In the genomic region with DNA sequence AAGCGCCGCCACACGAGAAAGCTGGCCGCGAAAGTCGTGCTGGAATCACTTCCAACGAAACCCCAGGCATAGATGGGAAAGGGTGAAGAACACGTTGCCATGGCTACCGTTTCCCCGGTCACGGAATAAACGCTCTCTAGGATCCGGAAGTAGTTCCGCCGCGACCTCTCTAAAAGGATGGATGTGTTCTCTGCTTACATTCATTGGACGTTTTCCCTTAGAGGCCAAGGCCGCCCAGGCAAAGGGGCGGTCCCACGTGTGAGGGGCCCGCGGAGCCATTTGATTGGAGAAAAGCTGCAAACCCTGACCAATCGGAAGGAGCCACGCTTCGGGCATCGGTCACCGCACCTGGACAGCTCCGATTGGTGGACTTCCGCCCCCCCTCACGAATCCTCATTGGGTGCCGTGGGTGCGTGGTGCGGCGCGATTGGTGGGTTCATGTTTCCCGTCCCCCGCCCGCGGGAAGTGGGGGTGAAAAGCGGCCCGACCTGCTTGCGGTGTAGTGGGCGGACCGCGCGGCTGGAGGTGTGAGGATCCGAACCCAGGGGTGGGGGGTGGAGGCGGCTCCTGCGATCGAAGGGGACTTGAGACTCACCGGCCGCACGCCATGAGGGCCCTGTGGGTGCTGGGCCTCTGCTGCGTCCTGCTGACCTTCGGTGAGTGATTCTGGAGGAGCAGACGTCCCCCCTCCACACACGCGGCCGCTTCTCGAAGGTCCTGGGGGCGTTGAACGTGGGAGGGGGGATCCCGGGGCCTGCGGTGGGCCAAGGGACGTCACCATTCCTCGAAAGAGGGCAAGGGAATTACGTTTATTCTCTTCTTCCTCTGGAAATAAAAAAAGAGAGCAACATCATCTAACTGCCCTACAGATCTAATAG, we compare ENCODE assay signal across 1 cellular context.
A peak's percentile ranks its signal among the peaks of the same experiment; 100 is the strongest.
TF ChIP-seq lines count a peak whose summit lies in the region.

Gene HSP90B1 (plus strand): TSS at position 502 of the 878 bp plus-strand sequence. CDS start 106 bp downstream, at position 608.

TF ChIP-seq in HEK293, 187 proteins besides CTCF, POLR2A, EP300 and RAD21 (continued from another document and continues in another):
- TF ChIP-seq PBX3 (CRISPR knock-in tag; IDR thresholded peaks at IDR 0.05) (0 out of 2 replicates have a peak, but pooled peaks have one; percentile 56), YY2 (tag by site-specific recombination; IDR thresholded peaks at IDR 0.05) (no peak; the same call in 1 of the 2 replicates), ZNF311 (tag by site-specific recombination; IDR thresholded peaks at IDR 0.05; ENCODE audit: borderline replicate concordance) (no peak), KLF10 (tag by site-specific recombination; IDR thresholded peaks at IDR 0.05) (peak; percentile 77), KLF9 (tag by site-specific recombination; IDR thresholded peaks at IDR 0.05; ENCODE audit: low read depth) (peak; percentile 97), ZNF155 (tag by site-specific recombination; IDR thresholded peaks at IDR 0.05) (no peak), ZNF530 (tag by site-specific recombination; IDR thresholded peaks at IDR 0.05; ENCODE audit: low read depth) (no peak), ZNF514 (tag by site-specific recombination; IDR thresholded peaks at IDR 0.05) (no peak), ZNF18 (tag by site-specific recombination; IDR thresholded peaks at IDR 0.05) (peak; percentile 61), SCRT2 (tag by site-specific recombination; IDR thresholded peaks at IDR 0.05) (no peak), ZNF404 (tag by site-specific recombination; IDR thresholded peaks at IDR 0.05) (no peak), ZNF488 (tag by site-specific recombination; IDR thresholded peaks at IDR 0.05) (no peak), REPIN1 (tag by site-specific recombination; IDR thresholded peaks at IDR 0.05; ENCODE audit: low read depth) (peak; percentile 61; the same call in 1 of the 2 replicates), ZNF704 (tag by site-specific recombination; IDR thresholded peaks at IDR 0.05) (no peak), ZFHX2 (tag by site-specific recombination; conservative IDR thresholded peaks at IDR 0.05) (peak; percentile 99), ZNF654 (tag by site-specific recombination; IDR thresholded peaks at IDR 0.05; ENCODE audit: low read depth) (no peak), KLF16 (tag by site-specific recombination; IDR thresholded peaks at IDR 0.05) (peak; percentile 95), ZNF645 (tag by site-specific recombination; IDR thresholded peaks at IDR 0.05) (no peak), PRDM1 (tag by site-specific recombination; IDR thresholded peaks at IDR 0.05) (0 out of 2 replicates have a peak, but pooled peaks have one; percentile 16), ZBTB10 (tag by site-specific recombination; IDR thresholded peaks at IDR 0.05) (peak; percentile 78; the same call in 1 of the 2 replicates), SP7 (tag by site-specific recombination; IDR thresholded peaks at IDR 0.05) (peak; percentile 74; the same call in 1 of the 2 replicates), ZNF214 (tag by site-specific recombination; IDR thresholded peaks at IDR 0.05; ENCODE audit: borderline replicate concordance) (no peak), ZBTB48 (tag by site-specific recombination; IDR thresholded peaks at IDR 0.05) (peak; percentile 32; the same call in 1 of the 2 replicates), ZNF624 (tag by site-specific recombination; IDR thresholded peaks at IDR 0.05) (no peak), ZNF664 (tag by site-specific recombination; IDR thresholded peaks at IDR 0.05) (no peak), IKZF3 (tag by site-specific recombination; IDR thresholded peaks at IDR 0.05) (0 out of 2 replicates have a peak, but pooled peaks have one; percentile 31), ZNF600 (tag by site-specific recombination; IDR thresholded peaks at IDR 0.05) (no peak), ZNF223 (tag by site-specific recombination; IDR thresholded peaks at IDR 0.05) (no peak), WT1 (tag by site-specific recombination; IDR thresholded peaks at IDR 0.05) (peak; percentile 49), EGR2 (tag by site-specific recombination; IDR thresholded peaks at IDR 0.05; ENCODE audit: low read depth) (peak; percentile 99), HOXA7 (CRISPR knock-in tag; IDR thresholded peaks at IDR 0.05; ENCODE audit: borderline replicate concordance) (no peak), ZNF660 (tag by site-specific recombination; IDR thresholded peaks at IDR 0.05) (peak; percentile 74; the same call in 1 of the 2 replicates), ZNF426 (tag by site-specific recombination; IDR thresholded peaks at IDR 0.05) (no peak), ZNF701 (tag by site-specific recombination; IDR thresholded peaks at IDR 0.05) (no peak)
- TF ChIP-seq, protein P1, sequence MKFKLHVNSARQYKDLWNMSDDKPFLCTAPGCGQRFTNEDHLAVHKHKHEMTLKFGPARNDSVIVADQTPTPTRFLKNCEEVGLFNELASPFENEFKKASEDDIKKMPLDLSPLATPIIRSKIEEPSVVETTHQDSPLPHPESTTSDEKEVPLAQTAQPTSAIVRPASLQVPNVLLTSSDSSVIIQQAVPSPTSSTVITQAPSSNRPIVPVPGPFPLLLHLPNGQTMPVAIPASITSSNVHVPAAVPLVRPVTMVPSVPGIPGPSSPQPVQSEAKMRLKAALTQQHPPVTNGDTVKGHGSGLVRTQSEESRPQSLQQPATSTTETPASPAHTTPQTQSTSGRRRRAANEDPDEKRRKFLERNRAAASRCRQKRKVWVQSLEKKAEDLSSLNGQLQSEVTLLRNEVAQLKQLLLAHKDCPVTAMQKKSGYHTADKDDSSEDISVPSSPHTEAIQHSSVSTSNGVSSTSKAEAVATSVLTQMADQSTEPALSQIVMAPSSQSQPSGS (tag by site-specific recombination; IDR thresholded peaks at IDR 0.05; ENCODE audit: low read depth), result no peak
- TF ChIP-seq, protein P2, sequence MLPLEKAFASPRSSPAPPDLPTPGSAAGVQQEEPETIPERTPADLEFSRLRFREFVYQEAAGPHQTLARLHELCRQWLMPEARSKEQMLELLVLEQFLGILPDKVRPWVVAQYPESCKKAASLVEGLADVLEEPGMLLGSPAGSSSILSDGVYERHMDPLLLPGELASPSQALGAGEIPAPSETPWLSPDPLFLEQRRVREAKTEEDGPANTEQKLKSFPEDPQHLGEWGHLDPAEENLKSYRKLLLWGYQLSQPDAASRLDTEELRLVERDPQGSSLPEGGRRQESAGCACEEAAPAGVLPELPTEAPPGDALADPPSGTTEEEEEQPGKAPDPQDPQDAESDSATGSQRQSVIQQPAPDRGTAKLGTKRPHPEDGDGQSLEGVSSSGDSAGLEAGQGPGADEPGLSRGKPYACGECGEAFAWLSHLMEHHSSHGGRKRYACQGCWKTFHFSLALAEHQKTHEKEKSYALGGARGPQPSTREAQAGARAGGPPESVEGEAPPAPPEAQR (tag by site-specific recombination; IDR thresholded peaks at IDR 0.05), result no peak
- TF ChIP-seq, protein P3, sequence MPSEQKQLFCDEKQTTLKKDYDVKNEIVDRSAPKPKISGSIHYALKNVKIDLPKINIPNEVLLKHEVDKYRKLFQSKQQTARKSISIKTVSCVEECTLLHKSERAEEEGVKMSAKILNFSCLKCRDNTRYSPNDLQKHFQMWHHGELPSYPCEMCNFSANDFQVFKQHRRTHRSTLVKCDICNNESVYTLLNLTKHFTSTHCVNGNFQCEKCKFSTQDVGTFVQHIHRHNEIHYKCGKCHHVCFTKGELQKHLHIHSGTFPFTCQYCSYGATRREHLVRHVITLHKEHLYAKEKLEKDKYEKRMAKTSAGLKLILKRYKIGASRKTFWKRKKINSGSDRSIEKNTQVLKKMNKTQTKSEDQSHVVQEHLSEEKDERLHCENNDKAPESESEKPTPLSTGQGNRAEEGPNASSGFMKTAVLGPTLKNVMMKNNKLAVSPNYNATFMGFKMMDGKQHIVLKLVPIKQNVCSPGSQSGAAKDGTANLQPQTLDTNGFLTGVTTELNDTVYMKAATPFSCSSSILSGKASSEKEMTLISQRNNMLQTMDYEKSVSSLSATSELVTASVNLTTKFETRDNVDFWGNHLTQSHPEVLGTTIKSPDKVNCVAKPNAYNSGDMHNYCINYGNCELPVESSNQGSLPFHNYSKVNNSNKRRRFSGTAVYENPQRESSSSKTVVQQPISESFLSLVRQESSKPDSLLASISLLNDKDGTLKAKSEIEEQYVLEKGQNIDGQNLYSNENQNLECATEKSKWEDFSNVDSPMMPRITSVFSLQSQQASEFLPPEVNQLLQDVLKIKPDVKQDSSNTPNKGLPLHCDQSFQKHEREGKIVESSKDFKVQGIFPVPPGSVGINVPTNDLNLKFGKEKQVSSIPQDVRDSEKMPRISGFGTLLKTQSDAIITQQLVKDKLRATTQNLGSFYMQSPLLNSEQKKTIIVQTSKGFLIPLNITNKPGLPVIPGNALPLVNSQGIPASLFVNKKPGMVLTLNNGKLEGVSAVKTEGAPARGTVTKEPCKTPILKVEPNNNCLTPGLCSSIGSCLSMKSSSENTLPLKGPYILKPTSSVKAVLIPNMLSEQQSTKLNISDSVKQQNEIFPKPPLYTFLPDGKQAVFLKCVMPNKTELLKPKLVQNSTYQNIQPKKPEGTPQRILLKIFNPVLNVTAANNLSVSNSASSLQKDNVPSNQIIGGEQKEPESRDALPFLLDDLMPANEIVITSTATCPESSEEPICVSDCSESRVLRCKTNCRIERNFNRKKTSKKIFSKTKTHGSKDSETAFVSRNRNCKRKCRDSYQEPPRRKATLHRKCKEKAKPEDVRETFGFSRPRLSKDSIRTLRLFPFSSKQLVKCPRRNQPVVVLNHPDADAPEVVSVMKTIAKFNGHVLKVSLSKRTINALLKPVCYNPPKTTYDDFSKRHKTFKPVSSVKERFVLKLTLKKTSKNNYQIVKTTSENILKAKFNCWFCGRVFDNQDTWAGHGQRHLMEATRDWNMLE (tag by site-specific recombination; conservative IDR thresholded peaks at IDR 0.05; ENCODE audit: low read depth), result peak; percentile 74; the same call in 1 of the 2 replicates
- TF ChIP-seq, protein P4, sequence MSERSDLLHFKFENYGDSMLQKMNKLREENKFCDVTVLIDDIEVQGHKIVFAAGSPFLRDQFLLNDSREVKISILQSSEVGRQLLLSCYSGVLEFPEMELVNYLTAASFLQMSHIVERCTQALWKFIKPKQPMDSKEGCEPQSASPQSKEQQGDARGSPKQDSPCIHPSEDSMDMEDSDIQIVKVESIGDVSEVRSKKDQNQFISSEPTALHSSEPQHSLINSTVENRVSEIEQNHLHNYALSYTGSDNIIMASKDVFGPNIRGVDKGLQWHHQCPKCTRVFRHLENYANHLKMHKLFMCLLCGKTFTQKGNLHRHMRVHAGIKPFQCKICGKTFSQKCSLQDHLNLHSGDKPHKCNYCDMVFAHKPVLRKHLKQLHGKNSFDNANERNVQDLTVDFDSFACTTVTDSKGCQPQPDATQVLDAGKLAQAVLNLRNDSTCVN (tag by site-specific recombination; optimal IDR thresholded peaks at IDR 0.05), result peak; percentile 32
